Comparison of ENCODE assay signal across 10 cellular contexts in the genomic region with DNA sequence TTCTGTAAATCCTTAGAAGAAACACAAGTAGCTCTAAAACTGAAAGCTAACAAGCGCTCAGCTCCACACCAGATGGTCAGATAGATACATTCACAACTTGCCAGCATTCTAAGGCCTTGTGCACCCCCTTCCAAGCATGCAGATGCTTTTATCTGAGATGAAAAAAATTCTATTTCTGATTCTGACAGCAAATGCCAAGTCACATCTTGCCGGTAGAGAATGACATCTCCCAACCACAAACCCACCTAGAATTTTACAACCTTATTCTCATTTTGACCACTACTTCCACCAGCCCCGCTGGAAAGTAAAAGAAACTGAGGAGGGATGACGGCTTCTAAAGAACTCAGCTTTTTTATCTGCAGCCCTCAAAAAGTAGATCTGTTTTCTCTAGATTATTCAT. TPM values are rescaled to one million over a fixed set of nuclear protein-coding genes. Genes with fewer than 3 reads are reported as not detected.
DNase-seq lines count a peak whose midpoint lies in the region; ATAC-seq and TF ChIP-seq lines count a peak whose summit lies in the region.
"Had no signal": no experiment of that assay in that cellular context is flagged by ENCODE, and none has a peak within 500 bp of the region (broad histone marks: within the 10 kb centered on the region; RNA-seq: fewer than 3 reads in every experiment).

No MANE protein-coding gene starts in this region.

- H3K9me3 Mint-ChIP-seq in activated naive CD4-positive, alpha-beta T cell treated with anti-CD3 and anti-CD28 coated beads, Interleukin-2, amount 50 U/mL, for 72 hours = peaks cover 0 to 5% of the 10 kb centered on the region in 2 donors
- no peaks in the 10 kb centered on the region for H3K9me3 Mint-ChIP-seq in activated naive CD8-positive, alpha-beta T cell treated with anti-CD3 and anti-CD28 coated beads, Interleukin-2, amount 10 ng/mL, durations not matched to agents 7 days and 5 days

- TF ChIP-seq POLR2A in testis (IDR thresholded peaks at IDR 0.05) = no peak

- H3K36me3 ChIP-seq in tibial artery (peaks cover 0 to 12% (median 0%) of the 10 kb centered on the region in 3 donors), testis (ENCODE audit: low read depth, missing control alignments) (no peaks in the 10 kb centered on the region)
- H3K36me3 ChIP-seq: Peyer's patch had no signal

- peak overlapping the region; percentile 69 for H3K4me3 Mint-ChIP-seq in activated naive CD8-positive, alpha-beta T cell treated with anti-CD3 and anti-CD28 coated beads, Interleukin-2, amount 10 ng/mL, durations not matched to agents 7 days and 5 days

- H3K4me3 ChIP-seq in tibial artery (no peak overlapping the region), testis (no peak overlapping the region)
- H3K4me3 ChIP-seq: Peyer's patch had no signal

- no peaks in the 10 kb centered on the region for H3K27me3 Mint-ChIP-seq in activated naive CD8-positive, alpha-beta T cell treated with anti-CD3 and anti-CD28 coated beads, Interleukin-2, amount 10 ng/mL, durations not matched to agents 7 days and 5 days

- H3K9me3 ChIP-seq in tibial artery (no peaks in the 10 kb centered on the region), testis (no peaks in the 10 kb centered on the region)
- H3K9me3 ChIP-seq: Peyer's patch had no signal

- POLR2A ChIA-PET in activated naive CD8-positive, alpha-beta T cell treated with anti-CD3 and anti-CD28 coated beads, Interleukin-2, amount 10 ng/mL, durations not matched to agents 7 days and 5 days (lab: Charles Lee) = interaction anchor here (1.7 to 2.0 kb wide), 3 partner anchors 12 to 84 kb away, joined by 4 to 7 read pairs (median 6); no protein-coding TSS in a partner anchor

- peak in 1 of 2 donors; percentile 41 for DNase-seq in activated naive CD4-positive, alpha-beta T cell treated with anti-CD3 and anti-CD28 coated beads, Interleukin-2, amount 50 U/mL, for 72 hours (ENCODE audit: low spot score in 2 of 2)
- DNase-seq in activated naive CD4-positive, alpha-beta T cell treated with Interleukin-2 at 50 U/mL for 16 hours = no peak
- DNase-seq in activated naive CD8-positive, alpha-beta T cell treated with anti-CD3 and anti-CD28 coated beads, Interleukin-2, amount 10 ng/mL, durations not matched to agents 7 days and 5 days = no peak
- DNase-seq in tibial artery = no peak
- DNase-seq in NCI-H774 (lab: John Stamatoyannopoulos, UW) = no peak
- DNase-seq in testis = no peak
- DNase-seq: NCI-H2081, Peyer's patch had no signal

- TF ChIP-seq CTCF in tibial artery (IDR thresholded peaks at IDR 0.05) (no peak), testis (IDR thresholded peaks at IDR 0.05) (no peak)

- peaks cover 8 to 14% of the 10 kb centered on the region in 2 donors for H3K36me3 Mint-ChIP-seq in activated naive CD4-positive, alpha-beta T cell treated with anti-CD3 and anti-CD28 coated beads, Interleukin-2, amount 50 U/mL, for 72 hours
- peaks cover 36% of the 10 kb centered on the region for H3K36me3 Mint-ChIP-seq in activated naive CD8-positive, alpha-beta T cell treated with anti-CD3 and anti-CD28 coated beads, Interleukin-2, amount 10 ng/mL, durations not matched to agents 7 days and 5 days

- H3K27ac Mint-ChIP-seq in activated naive CD4-positive, alpha-beta T cell treated with anti-CD3 and anti-CD28 coated beads, Interleukin-2, amount 50 U/mL, for 72 hours = peak overlapping the region; percentile 32 to 89
- peak overlapping the region; percentile 90 for H3K27ac Mint-ChIP-seq in activated naive CD8-positive, alpha-beta T cell treated with anti-CD3 and anti-CD28 coated beads, Interleukin-2, amount 10 ng/mL, durations not matched to agents 7 days and 5 days

- H3K27me3 ChIP-seq in tibial artery = no peaks in the 10 kb centered on the region
- H3K27me3 ChIP-seq in testis = no peaks in the 10 kb centered on the region
- H3K27me3 ChIP-seq: Peyer's patch had no signal

- 83 to 87% methylated on average over 4 of the region's 4 CpGs for WGBS in testis, 2 donors

- intact Hi-C loops in tibial artery (cut with DNase I; ENCODE audit: low total_unique reads) (no loop called here), testis (cut with DNase I; ENCODE audit: low total_unique reads) (no loop called here)

- H3K4me1 Mint-ChIP-seq in activated naive CD8-positive, alpha-beta T cell treated with anti-CD3 and anti-CD28 coated beads, Interleukin-2, amount 10 ng/mL, durations not matched to agents 7 days and 5 days = peaks cover 29% of the 10 kb centered on the region

- peak; percentile 77 to 85 for ATAC-seq in activated naive CD4-positive, alpha-beta T cell treated with anti-CD3 and anti-CD28 coated beads, Interleukin-2, amount 50 U/mL, for 72 hours
- ATAC-seq in HG03354 (IDR thresholded peaks at IDR 0.05; ENCODE audit: poor library complexity, severe bottlenecking, unreplicated experiment) (peak; percentile 45), HG03280 (IDR thresholded peaks at IDR 0.05; ENCODE audit: unreplicated experiment) (no peak)
- peak; percentile 62 for ATAC-seq in activated naive CD8-positive, alpha-beta T cell treated with anti-CD3 and anti-CD28 coated beads, Interleukin-2, amount 10 ng/mL, durations not matched to agents 7 days and 5 days (ENCODE audit: low read depth)

- H3K4me1 ChIP-seq in tibial artery (peaks cover 0 to 30% (median 5%) of the 10 kb centered on the region in 4 donors), testis (no peaks in the 10 kb centered on the region)
- H3K4me1 ChIP-seq: Peyer's patch had no signal

- H3K27ac ChIP-seq in tibial artery = peak overlapping the region; percentile 1 to 20
- no peak overlapping the region for H3K27ac ChIP-seq in testis
- H3K27ac ChIP-seq: Peyer's patch had no signal

RNA-seq across cellular contexts. Expression of gene SUMF1, which starts 57.7 kb away (rescaled TPM):
- 1 to 10 TPM; 4.8 to 6.2 TPM for total RNA-seq in activated naive CD4-positive, alpha-beta T cell treated with anti-CD3 and anti-CD28 coated beads, Interleukin-2, amount 50 U/mL, for 72 hours
- 10 to 100 TPM in 1 of 2 experiments, 1 to 10 TPM in 1; 9.1 to 13.7 TPM for total RNA-seq in activated naive CD8-positive, alpha-beta T cell treated with anti-CD3 and anti-CD28 coated beads, Interleukin-2, amount 10 ng/mL, durations not matched to agents 7 days and 5 days
- 10 to 100 TPM; 27.6 to 42.6 TPM for total RNA-seq in testis
- 18.8 TPM for polyA plus RNA-seq in testis (ENCODE audit: insufficient read depth, low read depth, low replicate concordance)

Comparison
In these comparisons a context has a peak if more than half of its experiments do, and no peak if none do; other contexts are left out.
1. H3K27ac ChIP-seq: peak in tibial artery (2 of 2); none in testis (0 of 2).